In genomic region chr9:112760821-112761220, GRCh38 we compare ENCODE assay signal across 1 cellular context.
TF ChIP-seq lines count a peak whose summit lies in the region.

No MANE protein-coding gene starts in this region.

TF ChIP-seq in IMR-90, 13 proteins besides CTCF, POLR2A, EP300 and RAD21:
- TF ChIP-seq RCOR1 (IDR thresholded peaks at IDR 0.05; ENCODE audit: insufficient replicate concordance, low read length) (no peak), FOS (IDR thresholded peaks at IDR 0.05; ENCODE audit: low read depth, low read length) (no peak), USF2 (IDR thresholded peaks at IDR 0.05; ENCODE audit: low read depth, low read length) (no peak), MXI1 (IDR thresholded peaks at IDR 0.05; ENCODE audit: borderline replicate concordance, low read depth, low read length) (no peak), SMC3 (IDR thresholded peaks at IDR 0.05; ENCODE audit: low read depth, low read length) (no peak), NFE2L2 (IDR thresholded peaks at IDR 0.05; ENCODE audit: low read depth, low read length) (no peak), ELK1 (IDR thresholded peaks at IDR 0.05; ENCODE audit: borderline replicate concordance, low read depth, low read length) (no peak), CHD1 (IDR thresholded peaks at IDR 0.05; ENCODE audit: low read depth, low read length) (no peak), MAZ (IDR thresholded peaks at IDR 0.05; ENCODE audit: borderline replicate concordance, low read depth, low read length) (no peak), CEBPB (IDR thresholded peaks at IDR 0.05; ENCODE audit: low read depth, low read length) (no peak), BHLHE40 (IDR thresholded peaks at IDR 0.05; ENCODE audit: low read depth, low read length) (no peak), MAFK (IDR thresholded peaks at IDR 0.05; ENCODE audit: low read depth, low read length) (no peak), RFX5 (IDR thresholded peaks at IDR 0.05; ENCODE audit: low read depth, low read length) (no peak)
